In the genomic region with DNA sequence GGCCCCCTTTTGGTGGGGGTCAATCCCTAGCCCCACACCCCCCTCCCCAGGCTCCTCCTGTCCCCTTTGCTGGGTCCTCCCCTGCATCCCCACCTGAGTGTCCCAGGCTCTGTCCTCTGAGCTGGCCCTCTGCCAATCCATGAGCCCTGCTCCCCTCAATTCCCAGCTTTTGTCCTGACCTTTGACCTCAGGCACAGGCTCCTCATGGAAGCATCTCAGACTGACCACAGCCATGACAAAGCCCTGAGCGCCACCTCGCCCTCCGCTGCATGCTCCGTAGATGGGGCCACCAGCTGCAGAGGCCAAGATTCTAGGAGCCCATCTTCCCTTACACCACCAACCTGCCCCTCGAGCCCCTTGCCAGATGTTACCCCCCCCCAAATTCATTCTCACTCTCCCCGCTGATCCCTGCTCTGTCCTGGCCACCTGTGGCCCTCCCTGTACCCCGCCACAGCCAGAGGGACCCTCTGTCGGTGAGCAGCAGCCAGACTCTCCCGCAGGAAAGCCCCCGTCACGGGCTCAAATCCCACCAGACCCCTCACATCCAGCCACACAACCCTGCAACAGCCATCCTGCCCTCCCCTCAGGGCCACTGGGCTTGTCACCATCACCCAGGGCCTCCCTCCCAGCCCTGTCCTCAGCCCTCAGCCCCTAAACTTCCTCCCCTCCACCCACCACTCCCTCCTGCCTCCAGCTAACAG, we compare ENCODE assay signal across 9 cellular contexts.
"Had no signal": no experiment of that assay in that cellular context is flagged by ENCODE, and none has a peak within 500 bp of the region (broad histone marks: within the 10 kb centered on the region; RNA-seq: fewer than 3 reads in every experiment).

No MANE protein-coding gene starts in this region.

- H3K27ac ChIP-seq: SK-N-MC had no signal

- H3K27me3 Mint-ChIP-seq: activated CD4-positive, alpha-beta memory T cell treated with anti-CD3 and anti-CD28 coated beads, Interleukin-2, amount 10 ng/mL, durations not matched to agents 7 days and 5 days; activated CD4-positive, alpha-beta T cell treated with anti-CD3 and anti-CD28 coated beads for 36 hours; activated naive CD8-positive, alpha-beta T cell treated with anti-CD3 and anti-CD28 coated beads, Interleukin-2, amount 10 ng/mL, durations not matched to agents 7 days and 5 days; brain had no signal

- H3K9me3 Mint-ChIP-seq: activated CD4-positive, alpha-beta memory T cell treated with anti-CD3 and anti-CD28 coated beads, Interleukin-2, amount 10 ng/mL, durations not matched to agents 7 days and 5 days; activated naive CD8-positive, alpha-beta T cell treated with anti-CD3 and anti-CD28 coated beads, Interleukin-2, amount 10 ng/mL, durations not matched to agents 7 days and 5 days; brain had no signal

- H3K4me3 Mint-ChIP-seq: activated CD4-positive, alpha-beta memory T cell treated with anti-CD3 and anti-CD28 coated beads, Interleukin-2, amount 10 ng/mL, durations not matched to agents 7 days and 5 days; activated CD4-positive, alpha-beta T cell treated with anti-CD3 and anti-CD28 coated beads for 36 hours; activated naive CD8-positive, alpha-beta T cell treated with anti-CD3 and anti-CD28 coated beads, Interleukin-2, amount 10 ng/mL, durations not matched to agents 7 days and 5 days; brain had no signal

- DNase-seq: activated gamma-delta T cell treated with Interleukin-2 at 50 U/mL for 16 hours; cortex of kidney; effector CD8-positive, alpha-beta T cell; stimulated activated CD4-positive, alpha-beta T cell treated with anti-CD3 and anti-CD28 coated beads, Interleukin-12 subunit alpha, Interleukin-12 subunit beta, amount 100 ng/mL, for 4 hours had no signal

- H3K4me3 ChIP-seq: SK-N-MC had no signal

- H3K27ac Mint-ChIP-seq: activated CD4-positive, alpha-beta memory T cell treated with anti-CD3 and anti-CD28 coated beads, Interleukin-2, amount 10 ng/mL, durations not matched to agents 7 days and 5 days; activated CD4-positive, alpha-beta T cell treated with anti-CD3 and anti-CD28 coated beads for 36 hours; activated naive CD8-positive, alpha-beta T cell treated with anti-CD3 and anti-CD28 coated beads, Interleukin-2, amount 10 ng/mL, durations not matched to agents 7 days and 5 days had no signal

- H3K36me3 Mint-ChIP-seq: activated naive CD8-positive, alpha-beta T cell treated with anti-CD3 and anti-CD28 coated beads, Interleukin-2, amount 10 ng/mL, durations not matched to agents 7 days and 5 days had no signal

- H3K4me1 Mint-ChIP-seq: activated CD4-positive, alpha-beta memory T cell treated with anti-CD3 and anti-CD28 coated beads, Interleukin-2, amount 10 ng/mL, durations not matched to agents 7 days and 5 days; activated CD4-positive, alpha-beta T cell treated with anti-CD3 and anti-CD28 coated beads for 36 hours; activated naive CD8-positive, alpha-beta T cell treated with anti-CD3 and anti-CD28 coated beads, Interleukin-2, amount 10 ng/mL, durations not matched to agents 7 days and 5 days had no signal
